ENCODE assay signal across 8 cellular contexts in the genomic region with DNA sequence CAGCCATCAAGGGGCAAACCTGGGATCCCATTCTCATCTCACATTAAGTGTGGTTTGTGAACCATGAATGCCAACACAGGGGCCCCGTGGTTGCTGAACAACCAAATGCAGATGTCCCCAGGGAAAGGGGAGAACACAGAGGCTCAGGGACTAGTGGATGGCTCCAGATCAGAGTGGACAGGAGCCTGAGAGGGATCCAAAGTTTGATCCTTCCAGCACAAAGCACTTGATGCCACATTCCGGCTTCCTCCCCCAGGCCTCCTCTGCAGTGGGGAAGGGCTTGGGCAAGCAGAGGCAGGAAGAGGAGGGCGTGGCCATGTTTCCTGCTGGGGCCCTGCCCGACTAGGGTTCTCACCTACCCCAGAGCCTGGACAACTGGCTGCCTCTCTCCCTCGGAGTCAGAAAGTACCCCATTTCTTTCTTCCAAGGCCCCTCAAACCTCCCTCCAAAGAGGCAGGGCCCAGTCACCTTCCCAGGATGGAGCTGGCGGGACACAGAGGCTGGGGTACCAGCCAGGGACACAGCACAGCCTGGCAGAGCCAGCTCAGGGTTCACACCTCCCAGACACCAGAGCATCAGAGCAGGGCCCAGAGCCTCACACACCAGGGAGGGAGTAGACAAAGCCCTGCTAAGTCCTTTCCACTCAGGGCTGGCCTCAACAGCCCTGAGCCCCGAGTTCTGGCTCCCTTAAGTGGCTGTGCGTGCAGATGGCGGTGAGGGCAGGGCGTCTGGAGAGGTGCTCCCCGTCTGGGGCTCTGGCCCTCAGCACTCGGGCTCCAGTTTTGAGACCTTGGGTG. TPM values are rescaled to one million over a fixed set of nuclear protein-coding genes. Genes with fewer than 3 reads are reported as not detected.
DNase-seq lines count a peak whose midpoint lies in the region; ATAC-seq and TF ChIP-seq lines count a peak whose summit lies in the region.

No MANE protein-coding gene starts in this region.

- H3K36me3 ChIP-seq in SK-N-SH (replicated peaks in 1 of 2; ENCODE audit: control insufficient read depth in 1 of 2, insufficient read depth in 2 of 2, low read length in 1 of 2) (no peaks in the 10 kb centered on the region), adipocyte (ENCODE audit: control insufficient read depth, insufficient read depth, low read length, severe bottlenecking) (no peaks in the 10 kb centered on the region)

- CTCF ChIA-PET in SK-N-SH (lab: Yijun Ruan, JAX): interaction anchor here (0.9 to 3.5 kb wide), 5 partner anchors 32 to 125 kb away, joined by 3 to 20 read pairs (median 4); a partner anchor contains a TSS

- POLR2A ChIA-PET in SK-N-SH (lab: Yijun Ruan, JAX): no interaction called here

- H3K4me3 ChIP-seq in SK-N-SH (ENCODE audit: low read depth in 2 of 2, low read length in 1 of 2) (no peak overlapping the region), adipocyte (ENCODE audit: low read length) (no peak overlapping the region)

- H3K27ac ChIP-seq in SK-N-SH (ENCODE audit: low read depth in 2 of 2, low read length in 1 of 2) (no peak overlapping the region), layer of hippocampus (ENCODE audit: low read depth, low read length) (peak overlapping the region; percentile 30)

- H3K9me3 ChIP-seq in SK-N-SH (no peaks in the 10 kb centered on the region), adipocyte (ENCODE audit: control insufficient read depth, low read length) (no peaks in the 10 kb centered on the region)

- no peaks in the 10 kb centered on the region for H3K27me3 ChIP-seq in SK-N-SH (ENCODE audit: insufficient read depth)
- H3K27me3 ChIP-seq in adipocyte (replicated peaks; ENCODE audit: control insufficient read depth, insufficient read depth, low read length): no peaks in the 10 kb centered on the region
- H3K27me3 ChIP-seq in layer of hippocampus (ENCODE audit: control insufficient read depth, insufficient read depth, low read length): no peaks in the 10 kb centered on the region

- H3K9ac ChIP-seq in SK-N-SH: no peak overlapping the region
- H3K9ac ChIP-seq in adipocyte (ENCODE audit: low read length): peak overlapping the region; percentile 90

- H3K9me2 ChIP-seq in SK-N-SH: no peaks in the 10 kb centered on the region

- peak overlapping the region; percentile 94; the same call in 1 of the 2 replicates for H3K4me2 ChIP-seq in SK-N-SH

- H3K79me2 ChIP-seq in SK-N-SH (ENCODE audit: insufficient read depth): peaks cover 2% of the 10 kb centered on the region; the same call in 1 of the 2 replicates

- peaks cover 10 to 19% of the 10 kb centered on the region in 2 experiments; a peak in 3 of 4 replicates for H3K4me1 ChIP-seq in SK-N-SH (ENCODE audit: control insufficient read depth in 1 of 2, insufficient read depth in 2 of 2, low read depth in 1 of 2, low read length in 1 of 2)
- peaks cover 12% of the 10 kb centered on the region for H3K4me1 ChIP-seq in adipocyte (ENCODE audit: control insufficient read depth, insufficient read depth, low read length)

- TF ChIP-seq EP300 in SK-N-SH (IDR thresholded peaks at IDR 0.05; ENCODE audit: borderline replicate concordance in 1 of 2, low read depth in 1 of 2, low read length in 1 of 2): no peak

- 72% methylated on average over 5 of the region's 12 CpGs for WGBS in SK-N-SH (ENCODE audit: low lambda C conversion rate)

- no peaks in the 10 kb centered on the region for H3F3A ChIP-seq in SK-N-SH (replicated peaks; ENCODE audit: insufficient read depth)

- ATAC-seq in SK-N-SH treated with all-trans-retinoic acid at 6 μM for 48 hours: no peak
- no peak for ATAC-seq in HG02970 (IDR thresholded peaks at IDR 0.05; ENCODE audit: low FRiP score, unreplicated experiment)

- TF ChIP-seq CTCF in SK-N-SH (IDR thresholded peaks at IDR 0.05): no peak

- no peaks in the 10 kb centered on the region for H4K20me1 ChIP-seq in SK-N-SH (ENCODE audit: insufficient read depth)

- no peak overlapping the region for H2AFZ ChIP-seq in SK-N-SH (ENCODE audit: low read depth)

- TF ChIP-seq RAD21 in SK-N-SH (IDR thresholded peaks at IDR 0.05; ENCODE audit: low read length): no peak

- DNase-seq in SK-N-SH (no peak), SK-N-DZ (ENCODE audit: low spot score) (peak; percentile 54), adipocyte (ENCODE audit: low read depth) (peak; percentile 61), germinal center (ENCODE audit: low spot score) (no peak)
- DNase-seq in stimulated activated CD8-positive, alpha-beta memory T cell treated with anti-CD3 and anti-CD28 coated beads, Interleukin-4, amount 100 ng/mL, for 24 hours (ENCODE audit: low read depth): peak; percentile 53

TF ChIP-seq in SK-N-SH, 30 proteins besides CTCF, POLR2A, EP300 and RAD21 (continues in another document):
- TF ChIP-seq EZH2phosphoT487 (IDR thresholded peaks at IDR 0.05; ENCODE audit: borderline replicate concordance, low read depth) (no peak), SMC3 (IDR thresholded peaks at IDR 0.05; ENCODE audit: low read depth, low read length) (no peak), TAF1 (IDR thresholded peaks at IDR 0.05; ENCODE audit: borderline replicate concordance, low read depth, low read length) (no peak), YY1 (IDR thresholded peaks at IDR 0.05; ENCODE audit: low read depth) (no peak), RFX5 (IDR thresholded peaks at IDR 0.05; ENCODE audit: low read length) (no peak), FOXJ3 (CRISPR knock-in tag; IDR thresholded peaks at IDR 0.05) (no peak), ELF1 (IDR thresholded peaks at IDR 0.05) (no peak), GABPA (IDR thresholded peaks at IDR 0.05; ENCODE audit: low read depth) (no peak), NRF1 (IDR thresholded peaks at IDR 0.05; ENCODE audit: low read depth, low read length) (no peak), MEF2A (IDR thresholded peaks at IDR 0.05; ENCODE audit: borderline replicate concordance, low read depth) (no peak), RXRA (IDR thresholded peaks at IDR 0.05; ENCODE audit: borderline replicate concordance, low read depth) (no peak)
- TF ChIP-seq, protein P1, sequence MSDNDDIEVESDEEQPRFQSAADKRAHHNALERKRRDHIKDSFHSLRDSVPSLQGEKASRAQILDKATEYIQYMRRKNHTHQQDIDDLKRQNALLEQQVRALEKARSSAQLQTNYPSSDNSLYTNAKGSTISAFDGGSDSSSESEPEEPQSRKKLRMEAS (IDR thresholded peaks at IDR 0.05; ENCODE audit: low read depth): no peak
- TF ChIP-seq, protein P2, sequence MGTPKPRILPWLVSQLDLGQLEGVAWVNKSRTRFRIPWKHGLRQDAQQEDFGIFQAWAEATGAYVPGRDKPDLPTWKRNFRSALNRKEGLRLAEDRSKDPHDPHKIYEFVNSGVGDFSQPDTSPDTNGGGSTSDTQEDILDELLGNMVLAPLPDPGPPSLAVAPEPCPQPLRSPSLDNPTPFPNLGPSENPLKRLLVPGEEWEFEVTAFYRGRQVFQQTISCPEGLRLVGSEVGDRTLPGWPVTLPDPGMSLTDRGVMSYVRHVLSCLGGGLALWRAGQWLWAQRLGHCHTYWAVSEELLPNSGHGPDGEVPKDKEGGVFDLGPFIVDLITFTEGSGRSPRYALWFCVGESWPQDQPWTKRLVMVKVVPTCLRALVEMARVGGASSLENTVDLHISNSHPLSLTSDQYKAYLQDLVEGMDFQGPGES (IDR thresholded peaks at IDR 0.05; ENCODE audit: low read depth, low read length): no peak

TF ChIP-seq in SK-N-SH treated with all-trans-retinoic acid at 6 μM for 48 hours, 23 proteins besides CTCF, POLR2A, EP300 and RAD21 (continues in another document):
- TF ChIP-seq GLIS3 (CRISPR knock-in tag; IDR thresholded peaks at IDR 0.05) (no peak), CSDC2 (CRISPR knock-in tag; IDR thresholded peaks at IDR 0.05) (no peak), BACH2 (CRISPR knock-in tag; IDR thresholded peaks at IDR 0.05; ENCODE audit: borderline replicate concordance) (no peak), SNAI2 (CRISPR knock-in tag; IDR thresholded peaks at IDR 0.05) (no peak), TOX (CRISPR knock-in tag; IDR thresholded peaks at IDR 0.05; ENCODE audit: borderline replicate concordance) (no peak), ZFP3 (CRISPR knock-in tag; IDR thresholded peaks at IDR 0.05) (no peak), ZNF70 (CRISPR knock-in tag; IDR thresholded peaks at IDR 0.05) (no peak)
- TF ChIP-seq, protein P3, sequence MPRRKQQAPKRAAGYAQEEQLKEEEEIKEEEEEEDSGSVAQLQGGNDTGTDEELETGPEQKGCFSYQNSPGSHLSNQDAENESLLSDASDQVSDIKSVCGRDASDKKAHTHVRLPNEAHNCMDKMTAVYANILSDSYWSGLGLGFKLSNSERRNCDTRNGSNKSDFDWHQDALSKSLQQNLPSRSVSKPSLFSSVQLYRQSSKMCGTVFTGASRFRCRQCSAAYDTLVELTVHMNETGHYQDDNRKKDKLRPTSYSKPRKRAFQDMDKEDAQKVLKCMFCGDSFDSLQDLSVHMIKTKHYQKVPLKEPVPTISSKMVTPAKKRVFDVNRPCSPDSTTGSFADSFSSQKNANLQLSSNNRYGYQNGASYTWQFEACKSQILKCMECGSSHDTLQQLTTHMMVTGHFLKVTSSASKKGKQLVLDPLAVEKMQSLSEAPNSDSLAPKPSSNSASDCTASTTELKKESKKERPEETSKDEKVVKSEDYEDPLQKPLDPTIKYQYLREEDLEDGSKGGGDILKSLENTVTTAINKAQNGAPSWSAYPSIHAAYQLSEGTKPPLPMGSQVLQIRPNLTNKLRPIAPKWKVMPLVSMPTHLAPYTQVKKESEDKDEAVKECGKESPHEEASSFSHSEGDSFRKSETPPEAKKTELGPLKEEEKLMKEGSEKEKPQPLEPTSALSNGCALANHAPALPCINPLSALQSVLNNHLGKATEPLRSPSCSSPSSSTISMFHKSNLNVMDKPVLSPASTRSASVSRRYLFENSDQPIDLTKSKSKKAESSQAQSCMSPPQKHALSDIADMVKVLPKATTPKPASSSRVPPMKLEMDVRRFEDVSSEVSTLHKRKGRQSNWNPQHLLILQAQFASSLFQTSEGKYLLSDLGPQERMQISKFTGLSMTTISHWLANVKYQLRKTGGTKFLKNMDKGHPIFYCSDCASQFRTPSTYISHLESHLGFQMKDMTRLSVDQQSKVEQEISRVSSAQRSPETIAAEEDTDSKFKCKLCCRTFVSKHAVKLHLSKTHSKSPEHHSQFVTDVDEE (CRISPR knock-in tag; IDR thresholded peaks at IDR 0.05): no peak

RNA-seq across cellular contexts. Expression of a gene that starts 4.3 kb away (rescaled TPM):
- 13.2 and 17.9 TPM in 2 replicates for polyA plus RNA-seq in SK-N-SH (2012; rRNA removed)
- 7.3 and 9.9 TPM in 2 replicates for polyA plus RNA-seq in SK-N-SH (2012; cell fraction: cytosol; rRNA removed)
- polyA plus RNA-seq in SK-N-SH (2012; cell fraction: nucleus; rRNA removed): 110 and 129 TPM in 2 replicates
- 35.7 and 40.3 TPM in 2 replicates for polyA plus RNA-seq in SK-N-DZ (2014; cell fraction: cytosol; rRNA removed)
- polyA plus RNA-seq in SK-N-DZ (2014; cell fraction: nucleus; rRNA removed): 121 and 159 TPM in 2 replicates

RNA-seq across cellular contexts. Expression of a gene that starts 7.6 kb away (rescaled TPM):
- 0.02 TPM in 1 of 2 replicates, not detected in the other for polyA plus RNA-seq in SK-N-SH (2012; rRNA removed)
- 0.03 TPM in 1 of 2 replicates, not detected in the other for polyA plus RNA-seq in SK-N-SH (2012; cell fraction: cytosol; rRNA removed)
- 0.14 and 0.23 TPM in 2 replicates for polyA plus RNA-seq in SK-N-SH (2012; cell fraction: nucleus; rRNA removed)
- 0.24 and 0.45 TPM in 2 replicates for polyA plus RNA-seq in SK-N-DZ (2014; cell fraction: cytosol; rRNA removed)
- 0.33 and 1.3 TPM in 2 replicates for polyA plus RNA-seq in SK-N-DZ (2014; cell fraction: nucleus; rRNA removed)

Comparison
In these comparisons a context has a peak if more than half of its experiments do, and no peak if none do; other contexts are left out.
1. DNase-seq: peak in SK-N-DZ (single experiment), adipocyte (single experiment) and stimulated activated CD8-positive, alpha-beta memory T cell treated with anti-CD3 and anti-CD28 coated beads, Interleukin-4, amount 100 ng/mL, for 24 hours (single experiment); none in SK-N-SH (single experiment) and germinal center (single experiment).